In genomic region chr4:3680656-3681055, GRCh38 we compare ENCODE assay signal across 21 cellular contexts.
"Had no signal": no experiment of that assay in that cellular context is flagged by ENCODE, and none has a peak within 500 bp of the region (broad histone marks: within the 10 kb centered on the region; RNA-seq: fewer than 3 reads in every experiment).

No MANE protein-coding gene starts in this region.

- H3K4me1 ChIP-seq: psoas muscle had no signal

- H3K27ac Mint-ChIP-seq: effector memory CD8-positive, alpha-beta T cell; immature natural killer cell; mesothelial cell of epicardium; naive B cell; nephron progenitor cell; stimulated activated naive B cell treated with anti-CD40 and anti-IgM and Interleukin-4, amounts not matched to agents 10 μg/mL and 1 μg/mL and 100 μg/mL, for 72 hours; stimulated activated naive CD8-positive, alpha-beta T cell treated with anti-CD3 and anti-CD28 coated beads, Interleukin-15, Interleukin-2, amounts not matched to agents 100 ng/mL and 50 ng/mL, for 24 hours had no signal

- H3K27ac ChIP-seq: psoas muscle, skin epidermis had no signal

- FAIRE-seq: frontal cortex had no signal

- H3K4me1 Mint-ChIP-seq: immature natural killer cell; mesothelial cell of epicardium; naive B cell; stimulated activated naive B cell treated with anti-CD40 and anti-IgM and Interleukin-4, amounts not matched to agents 10 μg/mL and 1 μg/mL and 100 μg/mL, for 72 hours had no signal

- H3K36me3 Mint-ChIP-seq: immature natural killer cell; mesothelial cell of epicardium; naive B cell; stimulated activated naive B cell treated with anti-CD40 and anti-IgM and Interleukin-4, amounts not matched to agents 10 μg/mL and 1 μg/mL and 100 μg/mL, for 72 hours had no signal

- ATAC-seq: effector memory CD8-positive, alpha-beta T cell; left lobe of liver; mucosa of descending colon; psoas muscle; right cardiac atrium; stimulated activated naive B cell treated with anti-CD40 and anti-IgM and Interleukin-4, amounts not matched to agents 10 μg/mL and 1 μg/mL and 100 μg/mL, for 72 hours had no signal

- H3K9me3 Mint-ChIP-seq: effector memory CD8-positive, alpha-beta T cell; immature natural killer cell; mesothelial cell of epicardium; stimulated activated naive B cell treated with anti-CD40 and anti-IgM and Interleukin-4, amounts not matched to agents 10 μg/mL and 1 μg/mL and 100 μg/mL, for 72 hours; stimulated activated naive CD8-positive, alpha-beta T cell treated with anti-CD3 and anti-CD28 coated beads, Interleukin-15, Interleukin-2, amounts not matched to agents 100 ng/mL and 50 ng/mL, for 24 hours had no signal

- H3K9me3 ChIP-seq: mucosa of descending colon, psoas muscle had no signal

- H3K4me3 Mint-ChIP-seq: effector memory CD8-positive, alpha-beta T cell; immature natural killer cell; mesothelial cell of epicardium; naive B cell; nephron progenitor cell; stimulated activated naive B cell treated with anti-CD40 and anti-IgM and Interleukin-4, amounts not matched to agents 10 μg/mL and 1 μg/mL and 100 μg/mL, for 72 hours; stimulated activated naive CD8-positive, alpha-beta T cell treated with anti-CD3 and anti-CD28 coated beads, Interleukin-15, Interleukin-2, amounts not matched to agents 100 ng/mL and 50 ng/mL, for 24 hours had no signal

- H3K4me3 ChIP-seq: mucosa of descending colon, psoas muscle, skin epidermis had no signal

- DNase-seq: cortex of kidney; effector memory CD8-positive, alpha-beta T cell; hypothalamus; immature natural killer cell; islet precursor cell; mesenchymal stem cell; naive B cell; nephron progenitor cell; nucleus accumbens; stimulated activated CD4-positive, alpha-beta T cell treated with anti-CD3 and anti-CD28 coated beads, Interleukin-15, amount 100 ng/mL, for 24 hours; stimulated activated CD4-positive, alpha-beta T cell treated with anti-CD3 and anti-CD28 coated beads, Interleukin-2, amount 100 ng/mL, for 48 hours; stimulated activated naive B cell treated with anti-CD40 and anti-IgM and Interleukin-4, amounts not matched to agents 10 μg/mL and 1 μg/mL and 100 μg/mL, for 72 hours; trophoblast cell had no signal
